In genomic region chr14:101088395-101088667, GRCh38 we compare ENCODE assay signal across 22 cellular contexts.
"Had no signal": no experiment of that assay in that cellular context is flagged by ENCODE, and none has a peak within 500 bp of the region (broad histone marks: within the 10 kb centered on the region; RNA-seq: fewer than 3 reads in every experiment).

No MANE protein-coding gene starts in this region.

- H3K9me3 Mint-ChIP-seq: activated CD4-positive, alpha-beta memory T cell treated with anti-CD3 and anti-CD28 coated beads, Interleukin-2, amount 10 ng/mL, durations not matched to agents 7 days and 5 days; activated CD4-positive, alpha-beta T cell treated with anti-CD3 and anti-CD28 coated beads, Interleukin-2, amount 10 ng/mL, durations not matched to agents 24 days and 14 days; activated naive CD4-positive, alpha-beta T cell treated with anti-CD3 and anti-CD28 coated beads, Interleukin-2, amount 50 U/mL, for 72 hours; activated T-helper 1 cell treated with anti-CD3 and anti-CD28 coated beads, Interleukin-12 subunit alpha, Interleukin-12 subunit beta, Interleukin-2, Interleukin-4 antibody, amounts not matched to agents 30 ng/mL and 10 ng/mL and 1 ng/mL, durations not matched to agents 14 hours and 24 hours and 36 hours; immature natural killer cell had no signal

- H3K4me3 ChIP-seq: SK-N-MC, thyroid gland, upper lobe of right lung had no signal

- H3K4me1 Mint-ChIP-seq: activated CD4-positive, alpha-beta memory T cell treated with anti-CD3 and anti-CD28 coated beads, Interleukin-2, amount 10 ng/mL, durations not matched to agents 7 days and 5 days; activated CD4-positive, alpha-beta T cell treated with anti-CD3 and anti-CD28 coated beads, Interleukin-2, amount 10 ng/mL, durations not matched to agents 24 days and 14 days; immature natural killer cell; nephron progenitor cell had no signal

- H3K4me3 Mint-ChIP-seq: activated CD4-positive, alpha-beta memory T cell treated with anti-CD3 and anti-CD28 coated beads, Interleukin-2, amount 10 ng/mL, durations not matched to agents 7 days and 5 days; activated CD4-positive, alpha-beta T cell treated with anti-CD3 and anti-CD28 coated beads, Interleukin-2, amount 10 ng/mL, durations not matched to agents 24 days and 14 days; activated T-helper 1 cell treated with anti-CD3 and anti-CD28 coated beads, Interleukin-12 subunit alpha, Interleukin-12 subunit beta, Interleukin-2, Interleukin-4 antibody, amounts not matched to agents 30 ng/mL and 10 ng/mL and 1 ng/mL, durations not matched to agents 14 hours and 24 hours and 36 hours; immature natural killer cell; nephron progenitor cell had no signal

- H3K27ac Mint-ChIP-seq: activated CD4-positive, alpha-beta memory T cell treated with anti-CD3 and anti-CD28 coated beads, Interleukin-2, amount 10 ng/mL, durations not matched to agents 7 days and 5 days; activated CD4-positive, alpha-beta T cell treated with anti-CD3 and anti-CD28 coated beads, Interleukin-2, amount 10 ng/mL, durations not matched to agents 24 days and 14 days; activated naive CD4-positive, alpha-beta T cell treated with anti-CD3 and anti-CD28 coated beads, Interleukin-2, amount 50 U/mL, for 72 hours; activated T-helper 1 cell treated with anti-CD3 and anti-CD28 coated beads, Interleukin-12 subunit alpha, Interleukin-12 subunit beta, Interleukin-2, Interleukin-4 antibody, amounts not matched to agents 30 ng/mL and 10 ng/mL and 1 ng/mL, durations not matched to agents 14 hours and 24 hours and 36 hours; immature natural killer cell; nephron progenitor cell had no signal

- DNase-seq: activated CD4-positive, alpha-beta T cell treated with anti-CD3 and anti-CD28 coated beads, Interleukin-2, amount 10 ng/mL, durations not matched to agents 24 days and 14 days; activated gamma-delta T cell; cerebellar nuclear complex; cortex of kidney; erythroblast; foreskin keratinocyte; immature natural killer cell; kidney glomerular epithelial cell; left ventricle myocardium superior; nephron progenitor cell; nucleus accumbens; stimulated activated CD4-positive, alpha-beta T cell treated with anti-CD3 and anti-CD28 coated beads, Interleukin-4, amount 100 ng/mL, for 24 hours; stimulated activated naive CD4-positive, alpha-beta T cell treated with Interleukin-2 at 50 U/mL for 16 hours; SW 1271; T-helper 2 cell; thyroid gland had no signal

- H3K27me3 ChIP-seq: foreskin keratinocyte, thyroid gland, upper lobe of right lung had no signal

- H3K36me3 ChIP-seq: thyroid gland, upper lobe of right lung had no signal

- H3K27ac ChIP-seq: foreskin keratinocyte, SK-N-MC, thyroid gland, upper lobe of right lung had no signal

- ATAC-seq: activated CD4-positive, CD25-positive, alpha-beta regulatory T cell treated with anti-CD3 and anti-CD28 coated beads, Interleukin-2, amount 50 U/mL, for 24 hours; activated naive CD4-positive, alpha-beta T cell treated with anti-CD3 and anti-CD28 coated beads, Interleukin-2, amount 50 U/mL, for 72 hours; foreskin keratinocyte; upper lobe of right lung had no signal

- H3K36me3 Mint-ChIP-seq: activated naive CD4-positive, alpha-beta T cell treated with anti-CD3 and anti-CD28 coated beads, Interleukin-2, amount 50 U/mL, for 72 hours; immature natural killer cell had no signal

- H3K4me1 ChIP-seq: foreskin keratinocyte, thyroid gland, upper lobe of right lung had no signal

- H3K9me3 ChIP-seq: thyroid gland, upper lobe of right lung had no signal
